In genomic region chr6:168081858-168082546, GRCh38 we compare ENCODE assay signal across 20 cellular contexts. TPM values are rescaled to one million over a fixed set of nuclear protein-coding genes. Genes with fewer than 3 reads are reported as not detected.
A peak's percentile ranks its signal among the peaks of the same experiment; 100 is the strongest.
DNase-seq lines count a peak whose midpoint lies in the region; ATAC-seq, FAIRE-seq and TF ChIP-seq lines count a peak whose summit lies in the region.
"Had no signal": no experiment of that assay in that cellular context is flagged by ENCODE, and none has a peak within 500 bp of the region (broad histone marks: within the 10 kb centered on the region; RNA-seq: fewer than 3 reads in every experiment).

No MANE protein-coding gene starts in this region.

- no peak for TF ChIP-seq POLR2A in H1 (IDR thresholded peaks at IDR 0.05; ENCODE audit: control extremely low read depth in 1 of 2, low read depth in 2 of 2, low read length in 2 of 2)

- no peak overlapping the region for H3K56ac ChIP-seq in H1 (replicated peaks; ENCODE audit: insufficient read length, low read depth, low read length)

- TF ChIP-seq CTCF in H1 (IDR thresholded peaks at IDR 0.05; ENCODE audit: control extremely low read depth in 1 of 3, insufficient read depth in 1 of 3, low read depth in 1 of 3, low read length in 3 of 3) (no peak), neural progenitor cell (IDR thresholded peaks at IDR 0.05) (no peak), GM23338 (conservative IDR thresholded peaks at IDR 0.05; ENCODE audit: low read depth in 2 of 2) (no peak)

- H3F3A ChIP-seq in neural progenitor cell (ENCODE audit: low read depth): no peaks in the 10 kb centered on the region
- no peaks in the 10 kb centered on the region for H3F3A ChIP-seq in GM23338 (replicated peaks; ENCODE audit: low read depth)

- H3K9me3 Mint-ChIP-seq in neural progenitor cell (no peaks in the 10 kb centered on the region), GM23338 (no peaks in the 10 kb centered on the region)
- H3K9me3 Mint-ChIP-seq: CD8-positive, alpha-beta memory T cell had no signal

- H3K4me1 ChIP-seq in BLaER1 (peaks cover 67% of the 10 kb centered on the region), H1 (replicated peaks in 1 of 4; ENCODE audit: control insufficient read depth in 3 of 4, insufficient read depth in 4 of 4, low read length in 3 of 4) (peaks cover 0 to 8% (median 2%) of the 10 kb centered on the region in 4 experiments; a peak in 2 of 7 replicates), neural progenitor cell (peaks cover 19% of the 10 kb centered on the region), GM23338 (ENCODE audit: insufficient read depth) (no peaks in the 10 kb centered on the region)

- no peak overlapping the region for H3K27ac ChIP-seq in BLaER1
- no peak overlapping the region for H3K27ac ChIP-seq in H1 (ENCODE audit: low read depth, low read length)
- H3K27ac ChIP-seq in neural progenitor cell: no peak overlapping the region
- no peak overlapping the region for H3K27ac ChIP-seq in GM23338 (ENCODE audit: low read depth)
- H3K27ac ChIP-seq: GM23248 had no signal

- TF ChIP-seq RAD21 in H1 (IDR thresholded peaks at IDR 0.05 in 1 of 2, conservative IDR thresholded peaks at IDR 0.05 in 1 of 2; ENCODE audit: low read depth in 2 of 2, low read length in 2 of 2): no peak

- H2AFZ ChIP-seq in H1 (ENCODE audit: low read length) (no peak overlapping the region), neural progenitor cell (replicated peaks) (no peak overlapping the region), GM23338 (no peak overlapping the region)
- H2AFZ ChIP-seq: GM23248 had no signal

- no peak overlapping the region for H2BK5ac ChIP-seq in H1 (ENCODE audit: low read depth, low read length)

- POLR2A ChIA-PET in H1 (lab: Charles Lee; ENCODE audit: partially characterized antibody): no interaction called here

- ATAC-seq in GM23338: no peak
- no peak for ATAC-seq in GM21529 (IDR thresholded peaks at IDR 0.05; ENCODE audit: unreplicated experiment)
- ATAC-seq: HCT116 had no signal

- H3K4me2 ChIP-seq in BLaER1 (peak overlapping the region; percentile 71), H1 (ENCODE audit: insufficient read depth in 1 of 2, low read depth in 2 of 2, low read length in 2 of 2) (no peak overlapping the region), neural progenitor cell (no peak overlapping the region), GM23338 (no peak overlapping the region)

- H3K9me2 ChIP-seq in GM23338 (ENCODE audit: insufficient read depth): no peaks in the 10 kb centered on the region

- H3K27me3 ChIP-seq in BLaER1: no peaks in the 10 kb centered on the region
- H3K27me3 ChIP-seq in H1 (replicated peaks in 1 of 4; ENCODE audit: control insufficient read depth in 3 of 4, extremely low read depth in 1 of 4, insufficient read depth in 3 of 4, low read length in 3 of 4): no peaks in the 10 kb centered on the region
- H3K27me3 ChIP-seq in neural progenitor cell: no peaks in the 10 kb centered on the region
- H3K27me3 ChIP-seq in GM23338 (ENCODE audit: insufficient read depth): no peaks in the 10 kb centered on the region

- H2AK5ac ChIP-seq in H1 (ENCODE audit: low read depth, low read length): no peak overlapping the region; the same call in 1 of the 2 replicates

- H3K9ac ChIP-seq in BLaER1: no peak overlapping the region
- no peak overlapping the region for H3K9ac ChIP-seq in H1 (replicated peaks in 1 of 4; ENCODE audit: extremely low read depth in 1 of 4, low read depth in 3 of 4, low read length in 3 of 4)
- H3K9ac ChIP-seq in neural progenitor cell: no peak overlapping the region
- H3K9ac ChIP-seq: GM23248 had no signal

- H3K36me3 ChIP-seq in BLaER1 (no peaks in the 10 kb centered on the region), H1 (ENCODE audit: control insufficient read depth in 2 of 4, insufficient read depth in 4 of 4, low read length in 3 of 4) (no peaks in the 10 kb centered on the region), neural progenitor cell (no peaks in the 10 kb centered on the region), GM23338 (ENCODE audit: insufficient read depth) (no peaks in the 10 kb centered on the region)

- H3K23me2 ChIP-seq in H1 (ENCODE audit: low read depth, low read length): no peaks in the 10 kb centered on the region

- H4K8ac ChIP-seq in H1 (ENCODE audit: extremely low read depth, insufficient read depth, low read length): peak overlapping the region; percentile 57; the same call in 1 of the 2 replicates

- no peak overlapping the region for H3K4ac ChIP-seq in H1 (replicated peaks; ENCODE audit: insufficient read length, low read depth, low read length)

- no peaks in the 10 kb centered on the region for H3K79me1 ChIP-seq in H1 (ENCODE audit: low read depth, low read length)

- WGBS in H1 (ENCODE audit: extremely low coverage in 1 of 2, insufficient coverage in 1 of 2, insufficient read length in 1 of 2, insufficient replicate concordance in 2 of 2, low coverage in 1 of 2, low lambda C conversion rate in 2 of 2, missing lambda C conversion rate in 1 of 2), 2 experiments: 88% methylated on average over 26 of the region's 26 CpGs; no CpG with 5 or more reads in 1 of the 2 experiments

- CTCF ChIA-PET in H1 (lab: Charles Lee; ENCODE audit: partially characterized antibody): interaction anchor here (1.1 to 4.9 kb wide), 6 partner anchors 10 to 36 kb away, joined by 3 to 27 read pairs (median 8); no protein-coding TSS in a partner anchor

- no peak for TF ChIP-seq EP300 in H1 (IDR thresholded peaks at IDR 0.05; ENCODE audit: borderline replicate concordance in 1 of 2, low read depth in 2 of 2, low read length in 2 of 2)

- no peak overlapping the region for H3K18ac ChIP-seq in H1 (ENCODE audit: extremely low read depth, low read length)

- no peak overlapping the region for H3K23ac ChIP-seq in H1 (ENCODE audit: insufficient read length)

- H4K20me1 ChIP-seq in BLaER1: no peaks in the 10 kb centered on the region
- H4K20me1 ChIP-seq in H1 (replicated peaks in 1 of 2; ENCODE audit: control insufficient read depth in 1 of 2, insufficient read depth in 2 of 2, low read length in 2 of 2): no peaks in the 10 kb centered on the region
- H4K20me1 ChIP-seq in neural progenitor cell (ENCODE audit: low read depth): no peaks in the 10 kb centered on the region
- H4K20me1 ChIP-seq in GM23338 (replicated peaks; ENCODE audit: insufficient read depth): no peaks in the 10 kb centered on the region

- no peak overlapping the region for H2BK15ac ChIP-seq in H1 (ENCODE audit: low read length)

- H3K9me3 ChIP-seq in BLaER1 (peaks cover 13% of the 10 kb centered on the region), H1 (ENCODE audit: insufficient read depth in 2 of 2, low read depth in 1 of 2, low read length in 1 of 2) (no peaks in the 10 kb centered on the region), neural progenitor cell (ENCODE audit: low read depth) (no peaks in the 10 kb centered on the region)

- H3K79me2 ChIP-seq in H1 (ENCODE audit: control insufficient read depth in 1 of 2, insufficient read depth in 2 of 2, low read length in 2 of 2): no peaks in the 10 kb centered on the region
- H3K79me2 ChIP-seq in neural progenitor cell (ENCODE audit: low read depth): no peaks in the 10 kb centered on the region
- no peaks in the 10 kb centered on the region for H3K79me2 ChIP-seq in GM23338 (replicated peaks; ENCODE audit: insufficient read depth)

- H2BK20ac ChIP-seq in H1 (ENCODE audit: low read length): no peak overlapping the region

- H4K5ac ChIP-seq in H1 (ENCODE audit: insufficient read length, low read depth, low read length): no peak overlapping the region

- H3K14ac ChIP-seq in H1 (ENCODE audit: insufficient read length): no peak overlapping the region

- H2BK120ac ChIP-seq in H1 (replicated peaks; ENCODE audit: low read depth, low read length): no peak overlapping the region

- FAIRE-seq in H1 (lab: Jason Lieb, UNC) (no peak), urothelium cell line (lab: Jason Lieb, UNC) (peak; percentile 56)
- FAIRE-seq: G401.6, GM12891, GM19239 had no signal

- no peak overlapping the region for H3K4me3 ChIP-seq in BLaER1
- no peak overlapping the region for H3K4me3 ChIP-seq in H1 (ENCODE audit: extremely low read depth in 1 of 4, insufficient read depth in 2 of 4, low read depth in 3 of 4, low read length in 4 of 4)
- H3K4me3 ChIP-seq in neural progenitor cell: no peak overlapping the region
- no peak overlapping the region for H3K4me3 ChIP-seq in GM23338
- H3K4me3 ChIP-seq: GM23248 had no signal

- H3K4me3 Mint-ChIP-seq in neural progenitor cell: peak overlapping the region; percentile 64
- no peak overlapping the region for H3K4me3 Mint-ChIP-seq in GM23338
- H3K4me3 Mint-ChIP-seq: CD4-positive, CD25-positive, alpha-beta regulatory T cell; CD8-positive, alpha-beta memory T cell had no signal

- H4K91ac ChIP-seq in H1 (replicated peaks; ENCODE audit: insufficient read length, low read length): no peak overlapping the region

- H3K4me1 Mint-ChIP-seq in neural progenitor cell (peaks cover 22% of the 10 kb centered on the region), GM23338 (peaks cover 14% of the 10 kb centered on the region)
- H3K4me1 Mint-ChIP-seq: CD4-positive, CD25-positive, alpha-beta regulatory T cell; CD8-positive, alpha-beta memory T cell had no signal

- peaks cover 13% of the 10 kb centered on the region for H3K27me3 Mint-ChIP-seq in neural progenitor cell (ENCODE audit: insufficient read depth, low read depth)
- peaks cover 16% of the 10 kb centered on the region for H3K27me3 Mint-ChIP-seq in GM23338 (ENCODE audit: insufficient read depth, low read depth, poor library complexity)
- H3K27me3 Mint-ChIP-seq: CD4-positive, CD25-positive, alpha-beta regulatory T cell had no signal

- no peak overlapping the region for H2BK12ac ChIP-seq in H1 (ENCODE audit: low read depth, low read length)

- DNase-seq in H1 (ENCODE audit: low read depth in 1 of 2, low spot score in 2 of 2): no peak
- DNase-seq in neural progenitor cell (ENCODE audit: low spot score): no peak
- DNase-seq in urothelium cell line (ENCODE audit: low spot score): no peak
- no peak for DNase-seq in amygdala (lab: John Stamatoyannopoulos, UW)
- no peak for DNase-seq in GM23338 (ENCODE audit: low spot score)
- DNase-seq: 8988T; C1 segment of cervical spinal cord; CD4-positive, CD25-positive, alpha-beta regulatory T cell; CD8-positive, alpha-beta memory T cell; COR-L47; GM23248; H7 had no signal

- peak overlapping the region; percentile 53 for H3K27ac Mint-ChIP-seq in neural progenitor cell
- no peak overlapping the region for H3K27ac Mint-ChIP-seq in GM23338
- H3K27ac Mint-ChIP-seq: CD4-positive, CD25-positive, alpha-beta regulatory T cell; CD8-positive, alpha-beta memory T cell had no signal

- H3K36me3 Mint-ChIP-seq in neural progenitor cell (no peaks in the 10 kb centered on the region), GM23338 (ENCODE audit: low read depth) (no peaks in the 10 kb centered on the region)
- H3K36me3 Mint-ChIP-seq: CD4-positive, CD25-positive, alpha-beta regulatory T cell; CD8-positive, alpha-beta memory T cell had no signal

RNA-seq across cellular contexts. Expression of gene FRMD1, which starts 3.0 kb away (rescaled TPM):
- total RNA-seq in H1 (2021; fragmentation: NEBNext Ultra II Directional; extraction: Animal tissue kit (Norgen Biotek cat#: 25700)): not detected in 2 replicates
- polyA plus RNA-seq in H1 (2011; rRNA removed) (0.36 and 0.69 TPM in 2 replicates), GM23338 (2016; fragmentation: Nextera tagmentation; extraction: Ambion mirVana) (2.0 and 2.1 TPM in 2 replicates)
- 0.34 TPM for polyA plus RNA-seq in H1 (2011; cell fraction: cytosol; rRNA removed)
- polyA plus RNA-seq in H1 (2011; cell fraction: nucleus; rRNA removed): 1.5 TPM
- 0.21 to 0.45 TPM (median 0.37 TPM) in 4 replicates for polyA plus RNA-seq in H1 (2012, experiment 1 of 2)
- polyA plus RNA-seq in H1 (2012, experiment 2 of 2): 0.13 TPM
- 0.06 TPM for polyA plus RNA-seq in H1 (2013, experiment 1 of 2)
- polyA plus RNA-seq in H1 (2013, experiment 2 of 2): 0.07 TPM
- 0.22 and 0.24 TPM in 2 replicates for polyA minus RNA-seq in H1 (2011; rRNA and poly(A)+ RNA removed)
- polyA minus RNA-seq in H1 (2011; cell fraction: cytosol; rRNA and poly(A)+ RNA removed): not detected
- polyA minus RNA-seq in H1 (2011; cell fraction: nucleus; rRNA and poly(A)+ RNA removed): 0.50 TPM
- 0.09 TPM in 1 of 2 replicates, not detected in the other for total RNA-seq in neural progenitor cell (ENCODE audit: low replicate concordance)
- 1.0 TPM in 2 replicates for total RNA-seq in GM23338 (2014; rRNA removed; shearing (Covaris generic))
- total RNA-seq: A673; CD4-positive, CD25-positive, alpha-beta regulatory T cell; CD8-positive, alpha-beta memory T cell; GM23248; H7 had no signal
- polyA plus RNA-seq: AG04450; CD4-positive, CD25-positive, alpha-beta regulatory T cell; CD8-positive, alpha-beta memory T cell; GM23248 had no signal
